ENCODE assay signal across 9 cellular contexts in the genomic region with DNA sequence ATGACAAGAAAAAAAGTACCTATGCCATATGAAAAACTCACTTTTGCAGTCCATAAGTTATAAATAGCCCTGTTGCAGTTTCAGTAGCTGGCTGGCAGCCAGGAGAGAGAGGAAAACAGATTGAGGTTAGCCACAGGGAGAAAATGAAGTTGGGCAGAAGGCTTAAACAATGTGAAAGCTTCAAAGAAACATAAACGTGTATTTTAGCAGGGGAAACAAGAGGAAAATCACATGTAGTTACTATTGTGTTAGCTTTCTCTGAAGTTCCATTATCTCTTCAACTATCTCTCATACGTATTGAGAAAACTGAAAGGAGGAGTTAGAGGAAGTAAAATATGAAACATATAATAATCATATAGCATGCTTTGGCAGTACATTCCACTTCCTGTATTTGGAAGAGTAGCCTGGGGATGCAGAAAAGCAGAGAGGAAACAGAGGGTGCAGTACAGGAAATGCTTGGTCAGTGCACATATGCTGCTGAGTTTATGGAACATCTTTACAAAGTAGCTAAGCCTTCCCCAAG.
DNase-seq lines count a peak whose midpoint lies in the region; ATAC-seq lines count a peak whose summit lies in the region.
"Had no signal": no experiment of that assay in that cellular context is flagged by ENCODE, and none has a peak within 500 bp of the region (broad histone marks: within the 10 kb centered on the region; RNA-seq: fewer than 3 reads in every experiment).

No MANE protein-coding gene starts in this region.

- peak; percentile 50 for DNase-seq in activated CD4-positive, alpha-beta T cell treated with anti-CD3 and anti-CD28 coated beads for 48 hours
- no peak for DNase-seq in activated CD4-positive, alpha-beta T cell treated with anti-CD3 and anti-CD28 coated beads, Interleukin-2, amount 50 U/mL, for 4 hours
- peak; percentile 63 for DNase-seq in NCI-H446 treated with DMSO at 0.1 percent for 48 hours (lab: John Stamatoyannopoulos, UW)
- DNase-seq in adipocyte (ENCODE audit: low read depth) = peak; percentile 69
- DNase-seq in medulla oblongata (ENCODE audit: extremely low spot score) = peak; percentile 58
- DNase-seq in hippocampal formation (lab: John Stamatoyannopoulos, UW) = no peak
- DNase-seq in SW480 (ENCODE audit: low spot score) = no peak
- DNase-seq: activated B cell treated with CpG ODN at 0.5 μM for 24 hours had no signal

- H3K27me3 ChIP-seq in adipocyte (replicated peaks; ENCODE audit: control insufficient read depth, insufficient read depth, low read length) = no peaks in the 10 kb centered on the region

- peak; percentile 67 for ATAC-seq in HG02938 (IDR thresholded peaks at IDR 0.05; ENCODE audit: unreplicated experiment)

- H3K9ac ChIP-seq in adipocyte (ENCODE audit: low read length) = no peak overlapping the region

- no peaks in the 10 kb centered on the region for H3K36me3 ChIP-seq in adipocyte (ENCODE audit: control insufficient read depth, insufficient read depth, low read length, severe bottlenecking)

- H3K4me3 ChIP-seq in adipocyte (ENCODE audit: low read length) = no peak overlapping the region

- H3K4me1 ChIP-seq in adipocyte (ENCODE audit: control insufficient read depth, insufficient read depth, low read length) = no peaks in the 10 kb centered on the region

- H3K9me3 ChIP-seq in adipocyte (ENCODE audit: control insufficient read depth, low read length) = no peaks in the 10 kb centered on the region

Comparison
In these comparisons a context has a peak if more than half of its experiments do, and no peak if none do; other contexts are left out.
1. DNase-seq: peak in activated CD4-positive, alpha-beta T cell treated with anti-CD3 and anti-CD28 coated beads for 48 hours (single experiment), NCI-H446 treated with DMSO at 0.1 percent for 48 hours (single experiment), adipocyte (single experiment) and medulla oblongata (single experiment); none in activated CD4-positive, alpha-beta T cell treated with anti-CD3 and anti-CD28 coated beads, Interleukin-2, amount 50 U/mL, for 4 hours (0 of 2), hippocampal formation (0 of 2) and SW480 (single experiment).